In the genomic region with DNA sequence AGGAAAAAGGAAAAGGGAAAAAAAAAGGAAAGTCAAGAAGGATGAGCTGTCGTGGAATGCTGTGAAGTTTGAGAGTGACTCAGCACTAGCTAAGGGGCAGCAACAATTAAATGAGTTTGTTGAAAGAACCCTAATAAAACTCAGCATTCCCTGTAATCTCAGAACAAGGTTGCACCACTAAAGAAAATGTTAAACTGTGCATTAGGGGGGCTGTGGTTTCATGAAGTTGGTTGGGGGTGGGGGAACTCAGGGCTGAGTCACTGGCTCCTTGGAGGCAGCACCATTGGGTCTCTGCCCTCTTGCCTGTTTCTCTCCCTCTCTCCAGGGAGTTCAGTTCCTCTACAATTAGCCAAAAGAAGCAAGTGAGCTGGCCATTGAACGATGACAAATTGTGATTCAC, we compare ENCODE assay signal across 10 cellular contexts.
DNase-seq lines count a peak whose midpoint lies in the region; ATAC-seq, FAIRE-seq and TF ChIP-seq lines count a peak whose summit lies in the region.
"Had no signal": no experiment of that assay in that cellular context is flagged by ENCODE, and none has a peak within 500 bp of the region (broad histone marks: within the 10 kb centered on the region; RNA-seq: fewer than 3 reads in every experiment).

No MANE protein-coding gene starts in this region.

- H3K27me3 Mint-ChIP-seq in naive thymus-derived CD8-positive, alpha-beta T cell = peaks cover 2 to 22% (median 11%) of the 10 kb centered on the region in 5 donors

- DNase-seq in cardiac fibroblast (ENCODE audit: low read depth in 2 of 2) (peak; percentile 84 to 100), kidney glomerular epithelial cell (lab: John Stamatoyannopoulos, UW) (peak; percentile 72), SHP77 treated with DMSO at 0.1 percent for 48 hours (lab: John Stamatoyannopoulos, UW) (no peak)
- DNase-seq in naive thymus-derived CD8-positive, alpha-beta T cell = no peak
- DNase-seq: activated CD8-positive, alpha-beta memory T cell treated with anti-CD3 and anti-CD28 coated beads for 24 hours had no signal

- no peak for TF ChIP-seq CTCF in cardiac fibroblast (IDR thresholded peaks at IDR 0.05; ENCODE audit: low read depth, low read length)

- 62% methylated on average over 1 of the region's 2 CpGs for WGBS in HUES64

- H3K4me1 ChIP-seq in HUES64 (ENCODE audit: insufficient read depth, low read length) = peaks cover 30% of the 10 kb centered on the region

- POLR2A ChIA-PET in naive thymus-derived CD8-positive, alpha-beta T cell (lab: Charles Lee) = no interaction called here

- H3K27me3 ChIP-seq in HUES64 (ENCODE audit: insufficient read depth, low read length) = no peaks in the 10 kb centered on the region
- H3K27me3 ChIP-seq: BLaER1 had no signal

- H3K4me3 ChIP-seq in HUES64 (ENCODE audit: low read length) = no peak overlapping the region
- peak overlapping the region; percentile 29 to 64 for H3K4me3 ChIP-seq in cardiac fibroblast (replicated peaks in 1 of 2; ENCODE audit: low read depth in 2 of 2, low read length in 2 of 2)
- H3K4me3 ChIP-seq: BLaER1 had no signal

- peak; percentile 97 for FAIRE-seq in A204.1 (lab: Jason Lieb, UNC)

- H3K4me3 Mint-ChIP-seq in naive thymus-derived CD8-positive, alpha-beta T cell = no peak overlapping the region

- H3K9ac ChIP-seq in HUES64 (ENCODE audit: low read depth, low read length) = no peak overlapping the region
- H3K9ac ChIP-seq: BLaER1 had no signal

- no peak for ATAC-seq in GM18858 (IDR thresholded peaks at IDR 0.05; ENCODE audit: unreplicated experiment)
- no peak for ATAC-seq in HG03520 (IDR thresholded peaks at IDR 0.05; ENCODE audit: unreplicated experiment)
- no peak for ATAC-seq in naive thymus-derived CD8-positive, alpha-beta T cell

- H3K27ac Mint-ChIP-seq in naive thymus-derived CD8-positive, alpha-beta T cell = no peak overlapping the region

- no peaks in the 10 kb centered on the region for H3K4me1 Mint-ChIP-seq in naive thymus-derived CD8-positive, alpha-beta T cell

- H3K27ac ChIP-seq in HUES64 (ENCODE audit: low read depth, low read length) = peak overlapping the region; percentile 1; the same call in 1 of the 2 replicates
- H3K27ac ChIP-seq: BLaER1 had no signal

- peaks cover 0 to 2% (median 0%) of the 10 kb centered on the region in 9 donors for H3K9me3 Mint-ChIP-seq in naive thymus-derived CD8-positive, alpha-beta T cell

- H3K36me3 ChIP-seq in HUES64 (ENCODE audit: insufficient read depth, low read length) = no peaks in the 10 kb centered on the region
- H3K36me3 ChIP-seq: BLaER1 had no signal

- no peaks in the 10 kb centered on the region for H3K9me3 ChIP-seq in HUES64 (ENCODE audit: insufficient read depth, low read depth, low read length)
- H3K9me3 ChIP-seq: BLaER1 had no signal

- H3K36me3 Mint-ChIP-seq in naive thymus-derived CD8-positive, alpha-beta T cell = no peaks in the 10 kb centered on the region

Comparison
In these comparisons a context has a peak if more than half of its experiments do, and no peak if none do; other contexts are left out.
1. DNase-seq: peak in cardiac fibroblast (2 of 2) and kidney glomerular epithelial cell (single experiment); none in SHP77 treated with DMSO at 0.1 percent for 48 hours (single experiment) and naive thymus-derived CD8-positive, alpha-beta T cell (0 of 10).